31 cellular contexts compared by ENCODE assay signal in the genomic region with DNA sequence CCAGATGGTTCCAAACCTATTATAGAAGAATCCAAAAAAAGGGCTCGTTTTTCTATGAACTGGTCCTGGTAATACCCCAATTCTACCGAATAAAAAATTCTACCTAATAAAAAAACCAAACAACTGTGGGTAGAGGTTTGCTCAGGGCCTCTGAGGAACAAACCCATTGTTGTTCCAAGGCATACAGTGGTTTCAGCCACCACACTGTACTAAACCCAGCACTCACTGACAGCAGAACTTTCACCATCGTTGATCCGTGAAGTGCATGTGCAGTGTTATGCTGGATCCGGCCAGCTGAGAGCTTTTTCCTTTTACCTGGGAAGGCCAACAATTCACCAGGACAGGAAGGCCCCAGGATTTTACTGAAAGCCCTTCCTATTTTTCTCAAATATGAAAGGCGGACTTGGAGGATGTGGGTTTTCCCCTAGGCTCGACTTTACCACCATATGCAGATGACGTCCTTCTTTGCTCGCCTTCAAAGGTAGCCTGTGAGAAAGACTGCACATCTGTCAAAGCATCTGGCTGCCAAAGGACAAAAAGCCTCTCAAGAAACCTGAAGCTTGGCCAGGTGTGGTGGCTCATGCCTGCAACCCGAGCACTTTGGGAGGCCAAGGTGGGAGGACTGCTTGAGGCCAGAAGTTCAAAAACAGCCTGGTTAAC. TPM values are rescaled to one million over a fixed set of nuclear protein-coding genes. Genes with fewer than 3 reads are reported as not detected.
"Had no signal": no experiment of that assay in that cellular context is flagged by ENCODE, and none has a peak within 500 bp of the region (broad histone marks: within the 10 kb centered on the region; RNA-seq: fewer than 3 reads in every experiment).

No MANE protein-coding gene starts in this region.

- H3K9me3 Mint-ChIP-seq: activated CD4-positive, alpha-beta memory T cell treated with anti-CD3 and anti-CD28 coated beads, Interleukin-2, amount 10 ng/mL, durations not matched to agents 7 days and 5 days; activated naive CD8-positive, alpha-beta T cell treated with anti-CD3 and anti-CD28 coated beads, Interleukin-2, amount 10 ng/mL, durations not matched to agents 7 days and 5 days; central memory CD8-positive, alpha-beta T cell had no signal

- H3K27me3 ChIP-seq: ascending aorta, cardiac muscle cell had no signal

- H3K4me1 ChIP-seq: ascending aorta had no signal

- H3K36me3 ChIP-seq: ascending aorta, cardiac muscle cell had no signal

- DNase-seq: activated CD4-positive, alpha-beta memory T cell treated with anti-CD3 and anti-CD28 coated beads, Interleukin-2, amount 10 ng/mL, durations not matched to agents 7 days and 5 days; activated CD4-positive, alpha-beta T cell treated with anti-CD3 and anti-CD28 coated beads for 36 hours; activated CD4-positive, alpha-beta T cell treated with anti-CD3 and anti-CD28 coated beads, Interleukin-2, amount 50 U/mL, for 1 hour; activated CD8-positive, alpha-beta memory T cell treated with anti-CD3 and anti-CD28 coated beads for 24 hours; activated CD8-positive, alpha-beta memory T cell treated with anti-CD3 and anti-CD28 coated beads, Interleukin-2, amount 10 ng/mL, durations not matched to agents 7 days and 5 days; activated CD8-positive, alpha-beta memory T cell treated with anti-CD3 and anti-CD28 coated beads, Interleukin-2, amount 50 U/mL, for 48 hours; activated effector memory CD4-positive, alpha-beta T cell treated with anti-CD3 and anti-CD28 coated beads, Interleukin-2, amount 50 U/mL, for 16 hours; activated naive CD4-positive, alpha-beta T cell; activated naive CD4-positive, alpha-beta T cell treated with anti-CD3 and anti-CD28 coated beads, Interleukin-2, amount 50 U/mL, for 16 hours; activated naive CD8-positive, alpha-beta T cell treated with anti-CD3 and anti-CD28 coated beads, Interleukin-2, amount 10 ng/mL, durations not matched to agents 7 days and 5 days; activated T-cell treated with anti-CD3 and anti-CD28 coated beads, Interleukin-2, amount 50 U/mL, for 48 hours; amygdala; MM.1S; NCI-H1092; NCI-H1436 treated with DMSO at 0.1 percent for 48 hours; NCI-H1694 treated with DMSO at 0.1 percent for 48 hours; NCI-H2029; NCI-H345; NCI-H524 treated with DMSO at 0.1 percent for 48 hours; PC-9; SIG-M5; SW 1271; T-helper 1 cell; T-helper 9 cell had no signal

- H3K27ac Mint-ChIP-seq: activated CD4-positive, alpha-beta memory T cell treated with anti-CD3 and anti-CD28 coated beads, Interleukin-2, amount 10 ng/mL, durations not matched to agents 7 days and 5 days; activated CD4-positive, alpha-beta T cell treated with anti-CD3 and anti-CD28 coated beads for 36 hours; activated CD8-positive, alpha-beta memory T cell treated with anti-CD3 and anti-CD28 coated beads, Interleukin-2, amount 10 ng/mL, durations not matched to agents 7 days and 5 days; activated naive CD8-positive, alpha-beta T cell treated with anti-CD3 and anti-CD28 coated beads, Interleukin-2, amount 10 ng/mL, durations not matched to agents 7 days and 5 days had no signal

- ATAC-seq: activated CD4-positive, alpha-beta T cell treated with anti-CD3 and anti-CD28 coated beads for 36 hours; activated CD4-positive, CD25-positive, alpha-beta regulatory T cell treated with anti-CD3 and anti-CD28 coated beads, Interleukin-2, amount 50 U/mL, for 24 hours; activated CD8-positive, alpha-beta memory T cell treated with anti-CD3 and anti-CD28 coated beads, Interleukin-2, amount 10 ng/mL, durations not matched to agents 7 days and 5 days; Right ventricle myocardium inferior had no signal

- H3K4me3 Mint-ChIP-seq: activated CD4-positive, alpha-beta memory T cell treated with anti-CD3 and anti-CD28 coated beads, Interleukin-2, amount 10 ng/mL, durations not matched to agents 7 days and 5 days; activated CD4-positive, alpha-beta T cell treated with anti-CD3 and anti-CD28 coated beads for 36 hours; activated CD8-positive, alpha-beta memory T cell treated with anti-CD3 and anti-CD28 coated beads, Interleukin-2, amount 10 ng/mL, durations not matched to agents 7 days and 5 days; activated naive CD8-positive, alpha-beta T cell treated with anti-CD3 and anti-CD28 coated beads, Interleukin-2, amount 10 ng/mL, durations not matched to agents 7 days and 5 days; central memory CD8-positive, alpha-beta T cell had no signal

- H3K27ac ChIP-seq: ascending aorta, cardiac muscle cell, PC-9, RWPE1 had no signal

- H3K4me3 ChIP-seq: ascending aorta, cardiac muscle cell, PC-9 had no signal

- H2AFZ ChIP-seq: PC-9 had no signal

- H3K4me1 Mint-ChIP-seq: activated CD4-positive, alpha-beta memory T cell treated with anti-CD3 and anti-CD28 coated beads, Interleukin-2, amount 10 ng/mL, durations not matched to agents 7 days and 5 days; activated CD4-positive, alpha-beta T cell treated with anti-CD3 and anti-CD28 coated beads for 36 hours; activated CD8-positive, alpha-beta memory T cell treated with anti-CD3 and anti-CD28 coated beads, Interleukin-2, amount 10 ng/mL, durations not matched to agents 7 days and 5 days; activated naive CD8-positive, alpha-beta T cell treated with anti-CD3 and anti-CD28 coated beads, Interleukin-2, amount 10 ng/mL, durations not matched to agents 7 days and 5 days; central memory CD8-positive, alpha-beta T cell had no signal

- H3K4me2 ChIP-seq: PC-9 had no signal

- H3K9me3 ChIP-seq: ascending aorta had no signal

- H3K36me3 Mint-ChIP-seq: activated CD8-positive, alpha-beta memory T cell treated with anti-CD3 and anti-CD28 coated beads, Interleukin-2, amount 10 ng/mL, durations not matched to agents 7 days and 5 days; activated naive CD8-positive, alpha-beta T cell treated with anti-CD3 and anti-CD28 coated beads, Interleukin-2, amount 10 ng/mL, durations not matched to agents 7 days and 5 days had no signal

RNA-seq across cellular contexts. Expression of a gene that starts 7.2 kb away (rescaled TPM):
- total RNA-seq: ascending aorta, cardiac muscle cell, LHCN-M2 had no signal
